In genomic region chr9:92310562-92310961, GRCh38 we compare ENCODE assay signal across 26 cellular contexts.
"Had no signal": no experiment of that assay in that cellular context is flagged by ENCODE, and none has a peak within 500 bp of the region (broad histone marks: within the 10 kb centered on the region; RNA-seq: fewer than 3 reads in every experiment).

No MANE protein-coding gene starts in this region.

- H3K4me3 ChIP-seq: gastroesophageal sphincter, heart left ventricle, hepatocyte, lower lobe of right lung, pancreas, right lobe of liver, smooth muscle cell, suprapubic skin, transverse colon, upper lobe of right lung, uterus had no signal

- DNase-seq: cortex of kidney; effector memory CD8-positive, alpha-beta T cell; foreskin fibroblast; heart left ventricle; islet precursor cell; kidney glomerular epithelial cell; left ventricle myocardium superior; lower lobe of right lung; natural killer cell; occipital lobe; pancreas; right lobe of liver; stimulated activated CD4-positive, alpha-beta T cell treated with anti-CD3 and anti-CD28 coated beads, Interleukin-12 subunit alpha, Interleukin-12 subunit beta, amount 100 ng/mL, for 4 hours; stimulated activated CD4-positive, alpha-beta T cell treated with anti-CD3 and anti-CD28 coated beads, Interleukin-1b, Interleukin-23, amount 100 ng/mL, for 48 hours; stimulated activated CD4-positive, alpha-beta T cell treated with anti-CD3 and anti-CD28 coated beads, Interleukin-4, amount 100 ng/mL, for 1 hour; stimulated activated CD8-positive, alpha-beta memory T cell treated with anti-CD3 and anti-CD28 coated beads, Interleukin-4, amount 100 ng/mL, for 48 hours; stimulated activated naive CD4-positive, alpha-beta T cell; stimulated activated naive CD8-positive, alpha-beta T cell treated with anti-CD3 and anti-CD28 coated beads, Interleukin-15, amount 100 ng/mL, for 72 hours; transverse colon; upper lobe of right lung; uterus had no signal

- H3K4me2 ChIP-seq: hepatocyte, smooth muscle cell had no signal

- H3K9me3 ChIP-seq: gastroesophageal sphincter, heart left ventricle, lower lobe of right lung, pancreas, right lobe of liver, suprapubic skin, transverse colon, upper lobe of right lung, uterus had no signal

- H3K27me3 ChIP-seq: gastroesophageal sphincter, heart left ventricle, hepatocyte, pancreas, right lobe of liver, suprapubic skin, transverse colon, upper lobe of right lung, uterus had no signal

- H3K36me3 ChIP-seq: uterus had no signal

- H3K27ac Mint-ChIP-seq: natural killer cell had no signal

- ATAC-seq: effector memory CD8-positive, alpha-beta T cell; esophagus mucosa; gastroesophageal sphincter; heart left ventricle; left ventricle myocardium superior; lower lobe of right lung; natural killer cell; right lobe of liver; stimulated activated naive CD8-positive, alpha-beta T cell treated with anti-CD3 and anti-CD28 coated beads, Interleukin-15, amount 100 ng/mL, for 72 hours; upper lobe of right lung had no signal

- H3K4me3 Mint-ChIP-seq: effector memory CD8-positive, alpha-beta T cell; natural killer cell; stimulated activated naive CD8-positive, alpha-beta T cell treated with anti-CD3 and anti-CD28 coated beads, Interleukin-15, amount 100 ng/mL, for 72 hours had no signal

- H3K27me3 Mint-ChIP-seq: effector memory CD8-positive, alpha-beta T cell; stimulated activated naive CD8-positive, alpha-beta T cell treated with anti-CD3 and anti-CD28 coated beads, Interleukin-15, amount 100 ng/mL, for 72 hours had no signal

- H3K9me3 Mint-ChIP-seq: effector memory CD8-positive, alpha-beta T cell; natural killer cell; stimulated activated naive CD8-positive, alpha-beta T cell treated with anti-CD3 and anti-CD28 coated beads, Interleukin-15, amount 100 ng/mL, for 72 hours had no signal

- H3K4me1 ChIP-seq: gastroesophageal sphincter, lower lobe of right lung, right lobe of liver, transverse colon, upper lobe of right lung, uterus had no signal

- H3K27ac ChIP-seq: gastroesophageal sphincter, heart left ventricle, hepatocyte, lower lobe of right lung, pancreas, right lobe of liver, suprapubic skin, transverse colon, upper lobe of right lung, uterus had no signal

- H2AFZ ChIP-seq: hepatocyte had no signal
